In genomic region chr1:21263653-21264225, GRCh38 we compare ENCODE assay signal across 17 cellular contexts. TPM values are rescaled to one million over a fixed set of nuclear protein-coding genes. Genes with fewer than 3 reads are reported as not detected.
A peak's percentile ranks its signal among the peaks of the same experiment; 100 is the strongest.
DNase-seq lines count a peak whose midpoint lies in the region; ATAC-seq and TF ChIP-seq lines count a peak whose summit lies in the region.
"Had no signal": no experiment of that assay in that cellular context is flagged by ENCODE, and none has a peak within 500 bp of the region (broad histone marks: within the 10 kb centered on the region; RNA-seq: fewer than 3 reads in every experiment).

No MANE protein-coding gene starts in this region.

- no peak overlapping the region for H3K4me3 ChIP-seq in right atrium auricular region
- H3K4me3 ChIP-seq in dorsolateral prefrontal cortex: no peak overlapping the region
- no peak overlapping the region for H3K4me3 ChIP-seq in parathyroid adenoma (ENCODE audit: low read depth, low read length)
- H3K4me3 ChIP-seq in vagina: no peak overlapping the region

- no peaks in the 10 kb centered on the region for H3K79me2 ChIP-seq in parathyroid adenoma

- H3K9me3 ChIP-seq in right atrium auricular region (no peaks in the 10 kb centered on the region), parathyroid adenoma (ENCODE audit: control insufficient read depth, low read length) (no peaks in the 10 kb centered on the region), vagina (no peaks in the 10 kb centered on the region)
- H3K9me3 ChIP-seq: SK-N-SH had no signal

- no peak for DNase-seq in right atrium auricular region (ENCODE audit: low spot score)
- no peak for DNase-seq in Right ventricle myocardium inferior (ENCODE audit: missing footprints)
- DNase-seq in dorsolateral prefrontal cortex: no peak
- DNase-seq in vagina (ENCODE audit: extremely low spot score in 2 of 2): no peak
- DNase-seq in GM19240 (ENCODE audit: insufficient read length, low spot score): no peak
- DNase-seq: activated effector memory CD4-positive, alpha-beta T cell treated with anti-CD3 and anti-CD28 coated beads, Interleukin-2, amount 50 U/mL, for 16 hours; DMS 273 treated with DMSO at 0.1 percent for 48 hours; H9; KG1; kidney; NCI-H1105 treated with DMSO at 0.1 percent for 48 hours; NCI-H226; retina; SK-N-SH had no signal

- H3K4me1 ChIP-seq in right atrium auricular region (peaks cover 2 to 88% of the 10 kb centered on the region in 2 donors), parathyroid adenoma (peaks cover 4% of the 10 kb centered on the region), vagina (peaks cover 72% of the 10 kb centered on the region)

- H3K27me3 ChIP-seq in right atrium auricular region: no peaks in the 10 kb centered on the region
- H3K27me3 ChIP-seq in dorsolateral prefrontal cortex: no peaks in the 10 kb centered on the region
- no peaks in the 10 kb centered on the region for H3K27me3 ChIP-seq in parathyroid adenoma (ENCODE audit: control insufficient read depth, insufficient read depth, low read length)
- H3K27me3 ChIP-seq in vagina: no peaks in the 10 kb centered on the region

- TF ChIP-seq CTCF in right atrium auricular region (IDR thresholded peaks at IDR 0.05) (no peak), dorsolateral prefrontal cortex (IDR thresholded peaks at IDR 0.05 in 54 of 56, conservative IDR thresholded peaks at IDR 0.05 in 2 of 56; ENCODE audit: low read depth in 1 of 56, partially characterized antibody in 56 of 56) (no peak), parathyroid adenoma (IDR thresholded peaks at IDR 0.05) (no peak), vagina (IDR thresholded peaks at IDR 0.05) (no peak)

- H3K9ac ChIP-seq in parathyroid adenoma: no peak overlapping the region

- peak overlapping the region; percentile 97 to 98 for H3K27ac ChIP-seq in right atrium auricular region
- H3K27ac ChIP-seq in dorsolateral prefrontal cortex: peak overlapping the region in 52 of 59 donors; percentile 13 to 94 (median 83)
- H3K27ac ChIP-seq in parathyroid adenoma: peak overlapping the region; percentile 19
- peak overlapping the region; percentile 89 for H3K27ac ChIP-seq in vagina

- no peak overlapping the region for H2AFZ ChIP-seq in parathyroid adenoma

- intact Hi-C loops in Right ventricle myocardium inferior (cut with DNase I): no loop called here
- intact Hi-C loops in dorsolateral prefrontal cortex (cut with DNase I): loop anchor here in 1 of 2 donors (2.0 kb wide), 1 partner anchor 47 kb away; no protein-coding TSS in a partner anchor
- intact Hi-C loops in vagina (cut with DNase I): loop anchor here (5.0 kb wide), 1 partner anchor 74 kb away; no protein-coding TSS in a partner anchor

- H3K36me3 ChIP-seq in right atrium auricular region: peaks cover 51% of the 10 kb centered on the region
- H3K36me3 ChIP-seq in parathyroid adenoma (ENCODE audit: control insufficient read depth, insufficient read depth, low read length): no peaks in the 10 kb centered on the region
- peaks cover 0 to 36% of the 10 kb centered on the region in 2 donors for H3K36me3 ChIP-seq in vagina

- ATAC-seq in Right ventricle myocardium inferior: no peak
- no peak for ATAC-seq in HG03521 (IDR thresholded peaks at IDR 0.05; ENCODE audit: unreplicated experiment)
- no peak for ATAC-seq in GM18498 (IDR thresholded peaks at IDR 0.05; ENCODE audit: unreplicated experiment)

- H3K4me2 ChIP-seq in parathyroid adenoma (ENCODE audit: low read length): no peak overlapping the region

- TF ChIP-seq POLR2A in vagina (IDR thresholded peaks at IDR 0.05): no peak

RNA-seq across cellular contexts. Expression of gene ECE1, which starts 26.5 kb away (rescaled TPM):
- total RNA-seq in right atrium auricular region: 100 to 1,000 TPM in 1 of 2 donors, 10 to 100 TPM in 1; 83.7 to 152 TPM
- total RNA-seq in Right ventricle myocardium inferior: 49.3 TPM
- total RNA-seq in dorsolateral prefrontal cortex: 100 to 1,000 TPM in 2 of 120 experiments, 10 to 100 TPM in 118; 38.8 to 122 (median 62.6) TPM
- 93.8 TPM for total RNA-seq in vagina

Comparison
In these comparisons a context has a peak if more than half of its experiments do, and no peak if none do; other contexts are left out.
1. H3K27ac ChIP-seq: peak in every context shown above with its lines; median percentile 98 in right atrium auricular region; 89 in vagina; 83 in dorsolateral prefrontal cortex; 19 in parathyroid adenoma.